Comparison of ENCODE assay signal across 15 cellular contexts in genomic region chr5:428219-428618, GRCh38.
"Had no signal": no experiment of that assay in that cellular context is flagged by ENCODE, and none has a peak within 500 bp of the region (broad histone marks: within the 10 kb centered on the region; RNA-seq: fewer than 3 reads in every experiment).

No MANE protein-coding gene starts in this region.

- ATAC-seq: activated naive CD8-positive, alpha-beta T cell treated with anti-CD3 and anti-CD28 coated beads, Interleukin-2, amount 50 U/mL, for 24 hours; left lobe of liver; stimulated activated naive B cell treated with anti-CD40 and anti-IgM and Interleukin-4, amounts not matched to agents 10 μg/mL and 1 μg/mL and 100 μg/mL, for 72 hours had no signal

- H2AFZ ChIP-seq: neural progenitor cell, parathyroid adenoma had no signal

- FAIRE-seq: islet of Langerhans had no signal

- H3K4me1 ChIP-seq: neural progenitor cell had no signal

- H3K79me2 ChIP-seq: parathyroid adenoma had no signal

- H3K4me2 ChIP-seq: neural progenitor cell had no signal

- H3K4me3 Mint-ChIP-seq: activated naive CD8-positive, alpha-beta T cell treated with anti-CD3 and anti-CD28 coated beads, Interleukin-2, amount 50 U/mL, for 24 hours; endodermal cell; naive B cell; neural progenitor cell; stimulated activated naive B cell treated with anti-CD40 and anti-IgM and Interleukin-4, amounts not matched to agents 10 μg/mL and 1 μg/mL and 100 μg/mL, for 72 hours; T-helper 2 cell treated with Interferon-gamma antibody and Interleukin-4, amounts not matched to agents 5 μg/mL and 100 μg/mL, for 36 hours had no signal

- H3K36me3 Mint-ChIP-seq: naive B cell had no signal

- H3K9me3 ChIP-seq: transverse colon had no signal

- H3K27me3 ChIP-seq: neural progenitor cell, transverse colon had no signal

- H3K27ac Mint-ChIP-seq: activated naive CD8-positive, alpha-beta T cell treated with anti-CD3 and anti-CD28 coated beads, Interleukin-2, amount 50 U/mL, for 24 hours; endodermal cell; neural progenitor cell; stimulated activated naive B cell treated with anti-CD40 and anti-IgM and Interleukin-4, amounts not matched to agents 10 μg/mL and 1 μg/mL and 100 μg/mL, for 72 hours had no signal

- H3K27ac ChIP-seq: neural progenitor cell, parathyroid adenoma, transverse colon had no signal

- H3K4me3 ChIP-seq: neural progenitor cell, transverse colon had no signal

- H3K9me3 Mint-ChIP-seq: endodermal cell; T-helper 2 cell treated with Interferon-gamma antibody and Interleukin-4, amounts not matched to agents 5 μg/mL and 100 μg/mL, for 36 hours had no signal

- H3K36me3 ChIP-seq: neural progenitor cell, transverse colon had no signal

- DNase-seq: activated CD4-positive, alpha-beta T cell treated with anti-CD3 and anti-CD28 coated beads, Interleukin-2, amount 50 U/mL, for 48 hours; activated CD8-positive, alpha-beta memory T cell treated with anti-CD3 and anti-CD28 coated beads, Interleukin-2, amount 50 U/mL, for 4 hours; activated naive CD4-positive, alpha-beta T cell treated with Interleukin-2 at 50 U/mL for 16 hours; activated naive CD8-positive, alpha-beta T cell treated with anti-CD3 and anti-CD28 coated beads, Interleukin-2, amount 50 U/mL, for 24 hours; cerebellar nuclear complex; endodermal cell; naive B cell; stimulated activated CD4-positive, alpha-beta T cell treated with anti-CD3 and anti-CD28 coated beads, Interleukin-4, amount 100 ng/mL, for 1 hour; stimulated activated naive B cell treated with anti-CD40 and anti-IgM and Interleukin-4, amounts not matched to agents 10 μg/mL and 1 μg/mL and 100 μg/mL, for 72 hours; transverse colon had no signal
